In the genomic region with DNA sequence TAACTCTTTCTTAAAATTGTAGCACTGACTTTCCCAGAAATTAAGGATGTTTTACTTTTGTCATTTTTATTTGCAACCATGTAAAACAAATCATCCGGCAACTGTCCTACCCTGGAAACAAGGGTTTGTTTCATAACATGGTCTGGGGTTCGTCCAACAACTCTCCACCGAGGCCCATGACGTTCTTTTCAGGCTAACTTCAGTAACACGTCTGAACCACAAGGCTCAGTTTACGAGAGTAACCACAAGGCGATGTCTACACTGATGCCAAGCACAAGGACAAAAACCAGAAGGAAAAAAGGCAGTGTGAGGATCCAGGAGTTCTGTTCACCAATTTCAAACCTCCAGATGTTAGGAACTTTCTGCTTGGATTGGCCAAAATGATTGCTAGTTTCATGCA, we compare ENCODE assay signal across 18 cellular contexts.
DNase-seq lines count a peak whose midpoint lies in the region; ATAC-seq, FAIRE-seq and TF ChIP-seq lines count a peak whose summit lies in the region.
"Had no signal": no experiment of that assay in that cellular context is flagged by ENCODE, and none has a peak within 500 bp of the region (broad histone marks: within the 10 kb centered on the region; RNA-seq: fewer than 3 reads in every experiment).

No MANE protein-coding gene starts in this region.

- H3K9me3 ChIP-seq in astrocyte (ENCODE audit: insufficient read depth, low read depth, low read length) (no peaks in the 10 kb centered on the region), right cardiac atrium (ENCODE audit: control insufficient read depth, low read length) (no peaks in the 10 kb centered on the region), skeletal muscle tissue (ENCODE audit: control insufficient read depth in 3 of 3, low read length in 3 of 3) (no peaks in the 10 kb centered on the region)
- H3K9me3 ChIP-seq: SJCRH30 had no signal

- H3K9ac ChIP-seq in astrocyte (ENCODE audit: low read length) (no peak overlapping the region), skeletal muscle tissue (ENCODE audit: low read depth in 1 of 3, low read length in 3 of 3) (no peak overlapping the region)

- H3K4me2 ChIP-seq in astrocyte (ENCODE audit: low read length): no peak overlapping the region

- peak; percentile 82 to 89 for ATAC-seq in right cardiac atrium
- ATAC-seq: activated CD8-positive, alpha-beta T cell treated with anti-CD3 and anti-CD28 coated beads for 36 hours; GM12878; T-helper 17 cell had no signal

- H3K79me2 ChIP-seq in astrocyte (ENCODE audit: insufficient read depth, low read length): no peaks in the 10 kb centered on the region

- no peaks in the 10 kb centered on the region for H3K9me3 Mint-ChIP-seq in astrocyte (ENCODE audit: unreplicated experiment)
- H3K9me3 Mint-ChIP-seq in activated CD4-positive, alpha-beta memory T cell treated with anti-CD3 and anti-CD28 coated beads, Interleukin-2, amount 10 ng/mL, durations not matched to agents 7 days and 5 days: no peaks in the 10 kb centered on the region

- no peaks in the 10 kb centered on the region for H3K36me3 Mint-ChIP-seq in astrocyte (ENCODE audit: low read depth, unreplicated experiment)
- H3K36me3 Mint-ChIP-seq in activated CD4-positive, alpha-beta memory T cell treated with anti-CD3 and anti-CD28 coated beads, Interleukin-2, amount 10 ng/mL, durations not matched to agents 7 days and 5 days (ENCODE audit: low read depth): no peaks in the 10 kb centered on the region

- POLR2A ChIA-PET in activated CD4-positive, alpha-beta memory T cell treated with anti-CD3 and anti-CD28 coated beads, Interleukin-2, amount 10 ng/mL, durations not matched to agents 7 days and 5 days (lab: Charles Lee): no interaction called here

- no peaks in the 10 kb centered on the region for H3K36me3 ChIP-seq in astrocyte (ENCODE audit: insufficient read depth, low read length)
- no peaks in the 10 kb centered on the region for H3K36me3 ChIP-seq in skeletal muscle tissue (ENCODE audit: control insufficient read depth in 3 of 3, insufficient read depth in 3 of 3, low read length in 3 of 3)
- H3K36me3 ChIP-seq: SJCRH30 had no signal

- H3K4me1 ChIP-seq in astrocyte (ENCODE audit: insufficient read depth, low read length) (no peaks in the 10 kb centered on the region), right cardiac atrium (ENCODE audit: control insufficient read depth, insufficient read depth, low read length) (no peaks in the 10 kb centered on the region), skeletal muscle tissue (ENCODE audit: control insufficient read depth in 3 of 3, insufficient read depth in 3 of 3, low read length in 3 of 3) (peaks cover 0 to 8% (median 2%) of the 10 kb centered on the region in 3 donors)

- 58% methylated on average over 7 of the region's 7 CpGs for WGBS in right cardiac atrium

- peaks cover 5% of the 10 kb centered on the region for H3K4me1 Mint-ChIP-seq in astrocyte (ENCODE audit: low read depth, unreplicated experiment)
- H3K4me1 Mint-ChIP-seq in activated CD4-positive, alpha-beta memory T cell treated with anti-CD3 and anti-CD28 coated beads, Interleukin-2, amount 10 ng/mL, durations not matched to agents 7 days and 5 days: no peaks in the 10 kb centered on the region
- H3K4me1 Mint-ChIP-seq: T-helper 17 cell had no signal

- H2AFZ ChIP-seq in astrocyte (ENCODE audit: low read depth, low read length): no peak overlapping the region

- H3K27me3 Mint-ChIP-seq in astrocyte (ENCODE audit: low read depth, unreplicated experiment): peaks cover 2% of the 10 kb centered on the region
- H3K27me3 Mint-ChIP-seq in activated CD4-positive, alpha-beta memory T cell treated with anti-CD3 and anti-CD28 coated beads, Interleukin-2, amount 10 ng/mL, durations not matched to agents 7 days and 5 days: no peaks in the 10 kb centered on the region
- H3K27me3 Mint-ChIP-seq: activated CD8-positive, alpha-beta T cell treated with anti-CD3 and anti-CD28 coated beads for 36 hours had no signal

- H3K4me3 Mint-ChIP-seq in astrocyte (ENCODE audit: unreplicated experiment): no peak overlapping the region
- no peak overlapping the region for H3K4me3 Mint-ChIP-seq in activated CD4-positive, alpha-beta memory T cell treated with anti-CD3 and anti-CD28 coated beads, Interleukin-2, amount 10 ng/mL, durations not matched to agents 7 days and 5 days
- H3K4me3 Mint-ChIP-seq: activated CD8-positive, alpha-beta T cell treated with anti-CD3 and anti-CD28 coated beads for 36 hours; T-helper 17 cell had no signal

- TF ChIP-seq CTCF in astrocyte (IDR thresholded peaks at IDR 0.05; ENCODE audit: insufficient read depth, low read depth, low read length): no peak

- no peak overlapping the region for H3K27ac Mint-ChIP-seq in astrocyte (ENCODE audit: unreplicated experiment)
- H3K27ac Mint-ChIP-seq in activated CD4-positive, alpha-beta memory T cell treated with anti-CD3 and anti-CD28 coated beads, Interleukin-2, amount 10 ng/mL, durations not matched to agents 7 days and 5 days: no peak overlapping the region
- H3K27ac Mint-ChIP-seq: activated CD8-positive, alpha-beta T cell treated with anti-CD3 and anti-CD28 coated beads for 36 hours; T-helper 17 cell had no signal

- H3K27me3 ChIP-seq in astrocyte (ENCODE audit: insufficient read depth, low read length) (no peaks in the 10 kb centered on the region), right cardiac atrium (ENCODE audit: control insufficient read depth, insufficient read depth) (no peaks in the 10 kb centered on the region), skeletal muscle tissue (ENCODE audit: control insufficient read depth in 3 of 3, insufficient read depth in 3 of 3, low read length in 3 of 3) (no peaks in the 10 kb centered on the region)
- H3K27me3 ChIP-seq: SJCRH30 had no signal

- no peak for FAIRE-seq in astrocyte (lab: Jason Lieb, UNC)
- FAIRE-seq: GM12878 had no signal

- intact Hi-C loops in right cardiac atrium (cut with DNase I): no loop called here

- H3K4me3 ChIP-seq in astrocyte (ENCODE audit: insufficient read depth, low read depth, low read length): no peak overlapping the region
- H3K4me3 ChIP-seq in right cardiac atrium (ENCODE audit: low read length): no peak overlapping the region
- H3K4me3 ChIP-seq in skeletal muscle tissue (ENCODE audit: low read length in 3 of 3): no peak overlapping the region
- H3K4me3 ChIP-seq: GM12878, SJCRH30 had no signal

- H4K20me1 ChIP-seq in astrocyte (ENCODE audit: insufficient read depth, low read length): no peaks in the 10 kb centered on the region

- H3K27ac ChIP-seq in astrocyte (ENCODE audit: low read depth, low read length): no peak overlapping the region
- no peak overlapping the region for H3K27ac ChIP-seq in right cardiac atrium (ENCODE audit: low read length)
- H3K27ac ChIP-seq in skeletal muscle tissue (ENCODE audit: low read depth, low read length): peak overlapping the region; percentile 20
- H3K27ac ChIP-seq: SJCRH30 had no signal

- DNase-seq in AG20443 (ENCODE audit: low spot score) (peak; percentile 42), astrocyte (ENCODE audit: low read depth) (peak; percentile 74), right cardiac atrium (peak in 1 of 3 donors; percentile 56), activated gamma-delta T cell (lab: John Stamatoyannopoulos, UW) (no peak), NCI-H128 (lab: John Stamatoyannopoulos, UW; ENCODE audit: unreplicated experiment) (no peak)
- no peak for DNase-seq in activated CD4-positive, alpha-beta memory T cell treated with anti-CD3 and anti-CD28 coated beads, Interleukin-2, amount 10 ng/mL, durations not matched to agents 7 days and 5 days
- DNase-seq in activated T-cell treated with anti-CD3 and anti-CD28 coated beads, Interleukin-2, amount 50 U/mL, for 1 hour: no peak
- DNase-seq: activated CD8-positive, alpha-beta T cell treated with anti-CD3 and anti-CD28 coated beads for 36 hours; caudate nucleus; effector CD4-positive, alpha-beta T cell; NCI-H2081 treated with DMSO at 0.1 percent for 48 hours; NCI-H524 treated with DMSO at 0.1 percent for 48 hours; SJCRH30; stimulated activated CD4-positive, alpha-beta T cell treated with anti-CD3 and anti-CD28 coated beads, Interleukin-12 subunit alpha, Interleukin-12 subunit beta, amount 100 ng/mL, for 4 hours; T-helper 17 cell; trophoblast cell had no signal

- CTCF ChIA-PET in activated CD4-positive, alpha-beta memory T cell treated with anti-CD3 and anti-CD28 coated beads, Interleukin-2, amount 10 ng/mL, durations not matched to agents 7 days and 5 days (lab: Charles Lee): no interaction called here

Comparison
In these comparisons a context has a peak if more than half of its experiments do, and no peak if none do; other contexts are left out.
1. DNase-seq: peak in AG20443 (single experiment) and astrocyte (single experiment); none in activated gamma-delta T cell (single experiment), NCI-H128 (single experiment), activated CD4-positive, alpha-beta memory T cell treated with anti-CD3 and anti-CD28 coated beads, Interleukin-2, amount 10 ng/mL, durations not matched to agents 7 days and 5 days (single experiment) and activated T-cell treated with anti-CD3 and anti-CD28 coated beads, Interleukin-2, amount 50 U/mL, for 1 hour (single experiment).